In the genomic region with DNA sequence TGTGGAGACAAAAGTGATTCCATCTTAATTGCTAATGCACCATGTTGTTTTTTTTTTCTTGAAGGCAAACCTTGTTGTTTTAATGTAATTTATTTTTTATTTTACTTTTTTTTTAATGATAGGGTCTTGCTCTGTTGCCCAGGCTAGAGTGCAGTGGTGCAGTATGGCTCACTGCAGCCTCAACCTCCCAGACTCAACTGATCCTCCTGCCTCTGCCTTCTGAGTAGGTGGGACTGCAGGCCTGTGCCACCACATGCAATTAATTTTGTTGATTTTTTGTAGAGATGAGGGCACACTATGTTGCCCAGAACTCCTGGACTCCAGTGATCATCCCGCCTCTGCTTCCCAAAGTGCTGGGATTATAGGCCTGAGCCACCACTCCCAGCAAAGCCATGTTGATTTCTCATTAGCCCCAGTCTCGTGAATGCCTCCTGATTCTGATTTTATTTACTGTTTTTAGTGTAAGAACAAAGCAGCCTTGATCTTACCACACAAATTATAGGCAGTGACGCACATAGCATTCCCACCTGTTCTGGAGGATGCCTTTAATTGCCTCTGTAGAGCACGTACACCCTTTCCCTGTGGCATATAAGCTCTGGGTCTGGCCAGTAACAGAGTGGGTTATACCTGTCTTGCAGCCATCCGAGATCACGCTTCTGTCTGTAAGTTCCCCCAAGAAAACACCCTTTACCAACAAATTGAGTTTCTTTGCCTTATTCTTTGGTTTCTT, we compare ENCODE assay signal across 1 cellular context.
TF ChIP-seq lines count a peak whose summit lies in the region.

No MANE protein-coding gene starts in this region.

TF ChIP-seq in H1, 55 proteins besides CTCF, POLR2A, EP300 and RAD21:
- TF ChIP-seq RBBP5 (IDR thresholded peaks at IDR 0.05; ENCODE audit: borderline replicate concordance, low read depth, low read length) (no peak), FOSL1 (IDR thresholded peaks at IDR 0.05; ENCODE audit: insufficient read depth, low read depth, low read length) (no peak), KDM1A (IDR thresholded peaks at IDR 0.05; ENCODE audit: borderline replicate concordance, low read length) (no peak), EGR1 (IDR thresholded peaks at IDR 0.05; ENCODE audit: borderline replicate concordance, low read depth, low read length) (no peak), SUZ12 (IDR thresholded peaks at IDR 0.05; ENCODE audit: low read length) (no peak), SAP30 (IDR thresholded peaks at IDR 0.05; ENCODE audit: insufficient read depth, insufficient replicate concordance, low read length) (no peak), POLR2AphosphoS5 (IDR thresholded peaks at IDR 0.05; ENCODE audit: low read depth, low read length) (no peak), TEAD4 (IDR thresholded peaks at IDR 0.05; ENCODE audit: low read depth, low read length) (no peak)
